ENCODE assay signal across 8 cellular contexts in genomic region chr2:8049851-8050571, GRCh38.
DNase-seq lines count a peak whose midpoint lies in the region; ATAC-seq and TF ChIP-seq lines count a peak whose summit lies in the region.
"Had no signal": no experiment of that assay in that cellular context is flagged by ENCODE, and none has a peak within 500 bp of the region (broad histone marks: within the 10 kb centered on the region; RNA-seq: fewer than 3 reads in every experiment).

No MANE protein-coding gene starts in this region.

- CTCF ChIA-PET in activated CD4-positive, alpha-beta T cell treated with anti-CD3 and anti-CD28 coated beads, Interleukin-2, amount 10 ng/mL, durations not matched to agents 7 days and 5 days (lab: Charles Lee): interaction anchor here (0.9 to 1.5 kb wide), 2 partner anchors 11 to 16 kb away, joined by 3 to 8 read pairs; no protein-coding TSS in a partner anchor

- H3K4me3 ChIP-seq in MG63: no peak overlapping the region
- H3K4me3 ChIP-seq: heart left ventricle had no signal

- H3K27ac Mint-ChIP-seq in activated CD4-positive, alpha-beta T cell treated with anti-CD3 and anti-CD28 coated beads, Interleukin-2, amount 10 ng/mL, durations not matched to agents 7 days and 5 days: peak overlapping the region; percentile 61

- no peaks in the 10 kb centered on the region for H3K9me3 ChIP-seq in MG63
- H3K9me3 ChIP-seq: heart left ventricle had no signal

- H3K27me3 ChIP-seq in MG63: no peaks in the 10 kb centered on the region
- H3K27me3 ChIP-seq: heart left ventricle had no signal

- H3K4me3 Mint-ChIP-seq in activated CD4-positive, alpha-beta T cell treated with anti-CD3 and anti-CD28 coated beads, Interleukin-2, amount 10 ng/mL, durations not matched to agents 7 days and 5 days: no peak overlapping the region

- peak; percentile 34 for DNase-seq in activated CD4-positive, alpha-beta T cell treated with anti-CD3 and anti-CD28 coated beads, Interleukin-2, amount 10 ng/mL, durations not matched to agents 7 days and 5 days
- DNase-seq in stimulated activated CD4-positive, alpha-beta T cell treated with anti-CD3 and anti-CD28 coated beads, Interleukin-4, amount 100 ng/mL, for 1 hour: peak; percentile 44
- DNase-seq in SW480 (ENCODE audit: low spot score) (no peak), MG63 (no peak)
- DNase-seq: heart left ventricle had no signal

- H3K9me3 Mint-ChIP-seq in activated CD4-positive, alpha-beta T cell treated with anti-CD3 and anti-CD28 coated beads, Interleukin-2, amount 10 ng/mL, durations not matched to agents 7 days and 5 days: peaks cover 6% of the 10 kb centered on the region

- peaks cover 16% of the 10 kb centered on the region for H3K4me1 Mint-ChIP-seq in activated CD4-positive, alpha-beta T cell treated with anti-CD3 and anti-CD28 coated beads, Interleukin-2, amount 10 ng/mL, durations not matched to agents 7 days and 5 days

- peak; percentile 86 for ATAC-seq in GM19328 (IDR thresholded peaks at IDR 0.05; ENCODE audit: unreplicated experiment)
- peak; percentile 86 for ATAC-seq in HG02759 (IDR thresholded peaks at IDR 0.05; ENCODE audit: unreplicated experiment)
- ATAC-seq in SK-N-SH treated with all-trans-retinoic acid at 6 μM for 48 hours: no peak
- ATAC-seq: heart left ventricle had no signal

- POLR2A ChIA-PET in activated CD4-positive, alpha-beta T cell treated with anti-CD3 and anti-CD28 coated beads, Interleukin-2, amount 10 ng/mL, durations not matched to agents 7 days and 5 days (lab: Charles Lee): interaction anchor here (0.6 kb wide), 1 partner anchor 11 kb away, joined by 3 read pairs; no protein-coding TSS in a partner anchor

- H3K36me3 ChIP-seq in MG63: no peaks in the 10 kb centered on the region
- H3K36me3 ChIP-seq: heart left ventricle had no signal

- H3K36me3 Mint-ChIP-seq in activated CD4-positive, alpha-beta T cell treated with anti-CD3 and anti-CD28 coated beads, Interleukin-2, amount 10 ng/mL, durations not matched to agents 7 days and 5 days (ENCODE audit: low read depth): peaks cover 1% of the 10 kb centered on the region

- H3K27me3 Mint-ChIP-seq in activated CD4-positive, alpha-beta T cell treated with anti-CD3 and anti-CD28 coated beads, Interleukin-2, amount 10 ng/mL, durations not matched to agents 7 days and 5 days: no peaks in the 10 kb centered on the region

TF ChIP-seq in SK-N-SH treated with all-trans-retinoic acid at 6 μM for 48 hours, 23 proteins besides CTCF, POLR2A, EP300 and RAD21:
- TF ChIP-seq ZNF8 (CRISPR knock-in tag; IDR thresholded peaks at IDR 0.05) (no peak), CSDC2 (CRISPR knock-in tag; IDR thresholded peaks at IDR 0.05) (no peak), TCF4 (CRISPR knock-in tag; IDR thresholded peaks at IDR 0.05; ENCODE audit: borderline replicate concordance) (no peak)

Comparison
In these comparisons a context has a peak if more than half of its experiments do, and no peak if none do; other contexts are left out.
1. DNase-seq: peak in activated CD4-positive, alpha-beta T cell treated with anti-CD3 and anti-CD28 coated beads, Interleukin-2, amount 10 ng/mL, durations not matched to agents 7 days and 5 days (single experiment) and stimulated activated CD4-positive, alpha-beta T cell treated with anti-CD3 and anti-CD28 coated beads, Interleukin-4, amount 100 ng/mL, for 1 hour (single experiment); none in SW480 (single experiment) and MG63 (single experiment).